ENCODE assay signal across 9 cellular contexts in genomic region chr3:46692566-46692983, GRCh38. TPM values are rescaled to one million over a fixed set of nuclear protein-coding genes. Genes with fewer than 3 reads are reported as not detected.
DNase-seq lines count a peak whose midpoint lies in the region; ATAC-seq, FAIRE-seq and TF ChIP-seq lines count a peak whose summit lies in the region.
"Had no signal": no experiment of that assay in that cellular context is flagged by ENCODE, and none has a peak within 500 bp of the region (broad histone marks: within the 10 kb centered on the region; RNA-seq: fewer than 3 reads in every experiment).

No MANE protein-coding gene starts in this region.

- H3K4me1 Mint-ChIP-seq in MCF 10A (ENCODE audit: insufficient read depth, unreplicated experiment), result peaks cover 49% of the 10 kb centered on the region

- no peak overlapping the region for H4K8ac ChIP-seq in mesenchymal stem cell (ENCODE audit: low read length)

- no peak overlapping the region for H2BK5ac ChIP-seq in mesenchymal stem cell (ENCODE audit: low read depth, low read length, poor library complexity, severe bottlenecking)

- intact Hi-C loops in Right ventricle myocardium inferior (cut with DNase I) (loop anchor here (10.0 kb wide), 1 partner anchor 128 kb away; the partner anchor contains the start of gene LRRC2), MCF 10A (cut with micrococcal nuclease) (no loop called here)

- no peak overlapping the region for H3K18ac ChIP-seq in mesenchymal stem cell (ENCODE audit: low read depth in 1 of 2, low read length in 2 of 2)

- H3K27me3 ChIP-seq in cardiac muscle cell (peaks cover 3% of the 10 kb centered on the region), mesenchymal stem cell (ENCODE audit: control insufficient read depth in 1 of 2, insufficient read depth in 1 of 2, low read length in 2 of 2) (peaks cover 8 to 33% of the 10 kb centered on the region in 2 experiments)

- H2BK12ac ChIP-seq in mesenchymal stem cell (ENCODE audit: low read length in 2 of 2), result no peak overlapping the region

- H3K36me3 ChIP-seq in cardiac muscle cell (no peaks in the 10 kb centered on the region), mesenchymal stem cell (ENCODE audit: control insufficient read depth in 1 of 2, insufficient read depth in 2 of 2, low read depth in 1 of 2, low read length in 2 of 2) (no peaks in the 10 kb centered on the region)

- CTCF ChIA-PET in MCF 10A (lab: Yijun Ruan, JAX), result interaction anchor here (0.8 to 3.1 kb wide), 3 partner anchors 202 to 216 kb away, joined by 3 to 18 read pairs (median 4); no protein-coding TSS in a partner anchor

- ATAC-seq in Right ventricle myocardium inferior, result no peak
- ATAC-seq in HG02973 (IDR thresholded peaks at IDR 0.05; ENCODE audit: unreplicated experiment), result no peak

- H3K27ac ChIP-seq in cardiac muscle cell, result no peak overlapping the region
- no peak overlapping the region for H3K27ac ChIP-seq in mesenchymal stem cell (ENCODE audit: low read length, poor library complexity, severe bottlenecking)

- H3K9me3 Mint-ChIP-seq in MCF 10A (ENCODE audit: unreplicated experiment), result no peaks in the 10 kb centered on the region

- H3K9ac ChIP-seq in mesenchymal stem cell (ENCODE audit: low read length), result peak overlapping the region; percentile 75

- no peak for TF ChIP-seq CTCF in cardiac muscle cell (IDR thresholded peaks at IDR 0.05; ENCODE audit: low read depth, low read length)
- no peak for TF ChIP-seq CTCF in MCF 10A (IDR thresholded peaks at IDR 0.05; ENCODE audit: unreplicated experiment)

- H2AK5ac ChIP-seq in mesenchymal stem cell (ENCODE audit: low read length, severe bottlenecking), result no peak overlapping the region

- H3K27ac Mint-ChIP-seq in MCF 10A (ENCODE audit: low read depth, unreplicated experiment), result peak overlapping the region; percentile 94

- 60% methylated on average over 10 of the region's 10 CpGs for WGBS in mesenchymal stem cell

- H3K14ac ChIP-seq in mesenchymal stem cell (ENCODE audit: low read length in 2 of 2), result no peak overlapping the region

- H2BK15ac ChIP-seq in mesenchymal stem cell (ENCODE audit: low read depth, poor library complexity, severe bottlenecking), result no peak overlapping the region

- H3K4me2 ChIP-seq in mesenchymal stem cell (ENCODE audit: low read length, poor library complexity, severe bottlenecking), result peak overlapping the region; percentile 77

- H3K36me3 Mint-ChIP-seq in MCF 10A (ENCODE audit: insufficient read depth, unreplicated experiment), result peaks cover under 1% of the 10 kb centered on the region

- no peaks in the 10 kb centered on the region for H3K79me1 ChIP-seq in mesenchymal stem cell (replicated peaks; ENCODE audit: low read length, poor library complexity, severe bottlenecking)

- no peak overlapping the region for H2AFZ ChIP-seq in mesenchymal stem cell (ENCODE audit: low read depth, low read length)

- H3K27me3 Mint-ChIP-seq in MCF 10A (ENCODE audit: insufficient read depth, unreplicated experiment), result no peaks in the 10 kb centered on the region

- no peak overlapping the region for H3K23ac ChIP-seq in mesenchymal stem cell (ENCODE audit: low read length in 2 of 2)

- peak overlapping the region; percentile 84 for H3K4me3 Mint-ChIP-seq in MCF 10A (ENCODE audit: unreplicated experiment)

- H3K9me3 ChIP-seq in cardiac muscle cell (ENCODE audit: low read depth) (no peaks in the 10 kb centered on the region), mesenchymal stem cell (ENCODE audit: control insufficient read depth, low read length) (no peaks in the 10 kb centered on the region)

- peak overlapping the region; percentile 36 for H3K4me3 ChIP-seq in cardiac muscle cell
- peak overlapping the region in 1 of 2 experiments; percentile 80 for H3K4me3 ChIP-seq in mesenchymal stem cell (ENCODE audit: insufficient read depth in 1 of 2, low read depth in 1 of 2, low read length in 2 of 2)

- BruUV-seq in MCF 10A (replicated peaks; lab: Mats Ljungman, UMichigan), result no TSS peak

- H2BK120ac ChIP-seq in mesenchymal stem cell (ENCODE audit: low read depth, low read length), result no peak overlapping the region

- H3K4me1 ChIP-seq in cardiac muscle cell (ENCODE audit: low read depth) (peaks cover 18% of the 10 kb centered on the region), mesenchymal stem cell (ENCODE audit: control insufficient read depth, insufficient read depth, low read depth, low read length) (peaks cover 33% of the 10 kb centered on the region)

- no peak overlapping the region for H3K4ac ChIP-seq in mesenchymal stem cell (ENCODE audit: low read depth in 1 of 2, low read length in 2 of 2)

- peak; percentile 79 for FAIRE-seq in urothelium cell line (lab: Jason Lieb, UNC)
- FAIRE-seq: TTC549 had no signal

- POLR2A ChIA-PET in MCF 10A (lab: Yijun Ruan, JAX), result interaction anchor here (0.5 to 3.7 kb wide), 22 partner anchors 11 to 1774 kb away, joined by 3 to 27 read pairs (median 5); partner anchors contain the start of genes CCDC12, NBEAL2, PTPN23 and SETD2

- H4K91ac ChIP-seq in mesenchymal stem cell (ENCODE audit: low read length), result no peak overlapping the region

- DNase-seq in cardiac muscle cell (ENCODE audit: low read depth in 1 of 2, low spot score in 1 of 2), result no peak
- DNase-seq in Right ventricle myocardium inferior (ENCODE audit: missing footprints), result no peak
- peak; percentile 95 for DNase-seq in MCF 10A (ENCODE audit: unreplicated experiment)
- no peak for DNase-seq in mesenchymal stem cell
- DNase-seq in urothelium cell line (ENCODE audit: low spot score), result peak; percentile 68
- DNase-seq in stimulated activated CD4-positive, alpha-beta T cell treated with anti-CD3 and anti-CD28 coated beads, Interleukin-4, amount 100 ng/mL, for 4 hours, result no peak
- no peak for DNase-seq in DMS 273 treated with DMSO at 0.1 percent for 48 hours (lab: John Stamatoyannopoulos, UW)

RNA-seq across cellular contexts. Expression of gene ALS2CL, which starts 0.9 kb away (rescaled TPM):
- 3.0 and 11.4 TPM in 2 replicates for total RNA-seq in cardiac muscle cell
- polyA plus RNA-seq in cardiac muscle cell, result 2.2 and 10.8 TPM in 2 replicates
- 36.9 TPM for total RNA-seq in Right ventricle myocardium inferior
- total RNA-seq in MCF 10A (2022), result 93.6 and 95.5 TPM in 2 replicates
- 0.55 TPM for polyA plus RNA-seq in mesenchymal stem cell (2013, experiment 1 of 2)
- 0.40 TPM for polyA plus RNA-seq in mesenchymal stem cell (2013, experiment 2 of 2)

RNA-seq across cellular contexts. Expression of gene TMIE, which starts 8.6 kb away (rescaled TPM):
- total RNA-seq in cardiac muscle cell (0.63 and 0.85 TPM in 2 replicates), Right ventricle myocardium inferior (0.89 TPM), MCF 10A (2022) (0.26 and 1.0 TPM in 2 replicates)
- 0.53 and 0.91 TPM in 2 replicates for polyA plus RNA-seq in cardiac muscle cell
- polyA plus RNA-seq in mesenchymal stem cell (2013, experiment 1 of 2), result not detected
- polyA plus RNA-seq in mesenchymal stem cell (2013, experiment 2 of 2), result 0.03 TPM

RNA-seq across cellular contexts. Expression of gene PRSS50, which starts 25.1 kb away (rescaled TPM):
- total RNA-seq in cardiac muscle cell, result 3.2 and 4.1 TPM in 2 replicates
- polyA plus RNA-seq in cardiac muscle cell, result 1.9 and 2.0 TPM in 2 replicates
- 0.11 TPM for total RNA-seq in Right ventricle myocardium inferior
- not detected in 2 replicates for total RNA-seq in MCF 10A (2022)
- polyA plus RNA-seq in mesenchymal stem cell (2013, experiment 1 of 2), result not detected
- not detected for polyA plus RNA-seq in mesenchymal stem cell (2013, experiment 2 of 2)

Comparison
In these comparisons a context has a peak if more than half of its experiments do, and no peak if none do; other contexts are left out.
1. DNase-seq: peak in MCF 10A (single experiment) and urothelium cell line (single experiment); none in cardiac muscle cell (0 of 2), Right ventricle myocardium inferior (single experiment), mesenchymal stem cell (single experiment), stimulated activated CD4-positive, alpha-beta T cell treated with anti-CD3 and anti-CD28 coated beads, Interleukin-4, amount 100 ng/mL, for 4 hours (0 of 2) and DMS 273 treated with DMSO at 0.1 percent for 48 hours (single experiment).